8 cellular contexts compared by ENCODE assay signal in the genomic region with DNA sequence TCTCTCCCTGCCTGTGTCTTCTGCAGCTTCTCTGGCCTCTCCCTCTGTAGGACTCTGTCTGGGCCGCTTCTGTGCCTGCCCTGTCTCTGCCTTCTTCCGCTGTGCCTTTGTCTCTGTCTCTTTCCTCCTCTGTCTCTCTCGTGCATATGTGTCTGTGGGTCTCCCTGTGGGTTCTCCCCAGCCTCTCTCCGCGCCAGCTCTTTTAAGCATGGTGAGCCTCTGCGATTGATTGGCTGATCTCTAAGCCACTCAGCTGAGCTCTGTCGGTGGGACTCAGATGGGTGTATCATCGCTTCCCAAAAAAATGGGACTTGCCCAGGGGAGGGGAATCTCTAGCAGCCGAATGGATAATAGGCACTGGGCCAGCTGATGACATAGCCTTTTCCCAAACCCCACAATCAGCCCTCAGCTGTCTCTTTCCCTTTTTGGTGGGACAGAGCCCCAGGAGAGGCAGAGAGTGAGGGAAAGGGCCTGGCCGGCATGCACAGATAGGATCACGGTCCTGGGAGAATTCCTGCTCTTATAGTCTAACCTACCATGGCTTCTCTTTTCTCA. TPM values are rescaled to one million over a fixed set of nuclear protein-coding genes. Genes with fewer than 3 reads are reported as not detected.
DNase-seq lines count a peak whose midpoint lies in the region; ATAC-seq and TF ChIP-seq lines count a peak whose summit lies in the region.

Gene ADAMTS4, minus strand, starts transcription at position 178 of the 555 bp plus-strand sequence. CDS start 427 bp downstream, outside the sequence.

- peak within 1 kb of the TSS; percentile 30 for H3K4me3 Mint-ChIP-seq in endodermal cell

- intact Hi-C loops in vagina (cut with DNase I): loop anchor here (10.0 kb wide), 1 partner anchor 186 kb away; no protein-coding TSS in a partner anchor

- peaks cover 8% of the 10 kb centered on the region for H3K36me3 Mint-ChIP-seq in endodermal cell (ENCODE audit: low read depth)

- no peak within 1 kb of the TSS for H3K9ac ChIP-seq in endodermal cell (ENCODE audit: extremely low read depth, low read length, poor library complexity, severe bottlenecking)

- CTCF ChIA-PET in AG04450 (lab: Charles Lee): interaction anchor here (0.7 to 3.5 kb wide), 6 partner anchors 8 to 183 kb away, joined by 3 to 29 read pairs (median 6); partner anchors contain the start of gene TOMM40L

- H3K9me3 Mint-ChIP-seq in endodermal cell: no peaks in the 10 kb centered on the region

- DNase-seq in AG04450 (ENCODE audit: low read depth, low spot score) (peak; percentile 48), NCI-H69 (lab: John Stamatoyannopoulos, UW) (peak; percentile 49), endodermal cell (peak; percentile 83), middle frontal gyrus (ENCODE audit: extremely low spot score, low spot score) (peak; percentile 68), vagina (ENCODE audit: extremely low spot score in 2 of 2) (peak in 1 of 2 donors; percentile 96), HK-2 (ENCODE audit: unreplicated experiment) (no peak)
- DNase-seq in stimulated activated CD4-positive, alpha-beta T cell treated with anti-CD3 and anti-CD28 coated beads, Interleukin-4, amount 100 ng/mL, for 4 hours: no peak

- H3K4me3 ChIP-seq in AG04450 (ENCODE audit: low read depth, low read length): peak within 1 kb of the TSS; percentile 51
- H3K4me3 ChIP-seq in endodermal cell (ENCODE audit: low read length): no peak within 1 kb of the TSS
- H3K4me3 ChIP-seq in vagina: peak within 1 kb of the TSS; percentile 34 to 59

- H3K27ac Mint-ChIP-seq in endodermal cell: no peak within 1 kb of the TSS

- no peak for ATAC-seq in HG02870 (IDR thresholded peaks at IDR 0.05; ENCODE audit: unreplicated experiment)

- TF ChIP-seq CTCF in AG04450 (IDR thresholded peaks at IDR 0.05; ENCODE audit: low read depth, low read length): no peak
- no peak for TF ChIP-seq CTCF in endodermal cell (conservative IDR thresholded peaks at IDR 0.05)
- no peak for TF ChIP-seq CTCF in vagina (IDR thresholded peaks at IDR 0.05)

- H3K27ac ChIP-seq in AG04450 (ENCODE audit: low read depth, low read length) (peak within 1 kb of the TSS; percentile 57), endodermal cell (ENCODE audit: low read depth, low read length) (no peak within 1 kb of the TSS), vagina (peak within 1 kb of the TSS; percentile 97)

- WGBS in endodermal cell (ENCODE audit: insufficient coverage in 1 of 2, insufficient read length in 1 of 2), 2 experiments: 70 to 85% methylated on average over 8 to 11 of the region's 11 CpGs

- POLR2A ChIA-PET in AG04450 (lab: Yijun Ruan, JAX): interaction anchor here (0.8 to 1.3 kb wide), 4 partner anchors 8 to 115 kb away, joined by 3 read pairs; partner anchors contain the start of genes PPOX and SDHC

- H3K27me3 ChIP-seq in AG04450 (ENCODE audit: control insufficient read depth, insufficient read depth, low read length) (no peaks in the 10 kb centered on the region), endodermal cell (ENCODE audit: control insufficient read depth, insufficient read depth, low read length, poor library complexity, severe bottlenecking) (no peaks in the 10 kb centered on the region), vagina (no peaks in the 10 kb centered on the region)

- peak in 1 of 2 donors; percentile 90 for TF ChIP-seq POLR2A in vagina (IDR thresholded peaks at IDR 0.05)

- peaks cover 50% of the 10 kb centered on the region for H3K4me1 Mint-ChIP-seq in endodermal cell

- H3K27me3 Mint-ChIP-seq in endodermal cell (ENCODE audit: insufficient read depth): no peaks in the 10 kb centered on the region

- H3K9me3 ChIP-seq in AG04450 (ENCODE audit: control insufficient read depth, insufficient read depth, low read length): no peaks in the 10 kb centered on the region
- H3K9me3 ChIP-seq in endodermal cell (ENCODE audit: control insufficient read depth, low read length): no peaks in the 10 kb centered on the region
- no peaks in the 10 kb centered on the region for H3K9me3 ChIP-seq in vagina

- H3K4me1 ChIP-seq in endodermal cell (ENCODE audit: control insufficient read depth, insufficient read depth, low read length) (peaks cover 18% of the 10 kb centered on the region), vagina (peaks cover 86% of the 10 kb centered on the region)

- H3K36me3 ChIP-seq in endodermal cell (ENCODE audit: control insufficient read depth, insufficient read depth, low read length): peaks cover 8% of the 10 kb centered on the region
- H3K36me3 ChIP-seq in vagina: peaks cover 0 to 5% of the 10 kb centered on the region in 2 donors

RNA-seq across cellular contexts. Expression of gene ADAMTS4, which starts in this region (rescaled TPM):
- polyA plus RNA-seq in AG04450 (2011; rRNA removed): 0.52 and 0.72 TPM in 2 replicates
- 3.3 and 4.2 TPM in 2 replicates for polyA minus RNA-seq in AG04450 (2011; rRNA and poly(A)+ RNA removed)
- total RNA-seq in endodermal cell: 1 to 10 TPM; 4.4 to 9.6 TPM
- polyA plus RNA-seq in endodermal cell (2013, experiment 1 of 2): 5.7 TPM
- polyA plus RNA-seq in endodermal cell (2013, experiment 2 of 2): 4.6 TPM
- total RNA-seq in vagina: 78.3 TPM

Comparison
In these comparisons a context has a peak if more than half of its experiments do, and no peak if none do; other contexts are left out.
1. DNase-seq: peak in AG04450 (single experiment), NCI-H69 (single experiment), endodermal cell (single experiment) and middle frontal gyrus (single experiment); none in HK-2 (single experiment) and stimulated activated CD4-positive, alpha-beta T cell treated with anti-CD3 and anti-CD28 coated beads, Interleukin-4, amount 100 ng/mL, for 4 hours (0 of 2).